Comparison of ENCODE assay signal across 8 cellular contexts in genomic region chr17:47066841-47067682, GRCh38.
DNase-seq lines count a peak whose midpoint lies in the region; ATAC-seq lines count a peak whose summit lies in the region.

No MANE protein-coding gene starts in this region.

- H3K4me1 ChIP-seq in ACC112 (ENCODE audit: control insufficient read depth, insufficient read depth, low read length, unreplicated experiment) = peaks cover 23% of the 10 kb centered on the region

- peak overlapping the region; percentile 76 for H3K4me3 ChIP-seq in ACC112 (ENCODE audit: low read depth, low read length)

- H2AFZ ChIP-seq in ACC112 (ENCODE audit: low read length, unreplicated experiment) = peak overlapping the region; percentile 71

- H3K27ac ChIP-seq in ACC112 (ENCODE audit: low read depth, low read length) = peak overlapping the region; percentile 48

- POLR2A ChIA-PET in activated CD4-positive, alpha-beta T cell treated with anti-CD3 and anti-CD28 coated beads, Interleukin-2, amount 10 ng/mL, durations not matched to agents 7 days and 5 days (lab: Charles Lee) = no interaction called here

- H3K27ac Mint-ChIP-seq in activated CD4-positive, alpha-beta T cell treated with anti-CD3 and anti-CD28 coated beads, Interleukin-2, amount 10 ng/mL, durations not matched to agents 7 days and 5 days = peak overlapping the region; percentile 94
- peak overlapping the region; percentile 90 for H3K27ac Mint-ChIP-seq in dendritic cell treated with granulocyte-macrophage colony-stimulating factor and Interleukin-4, amounts not matched to agents 40 ng/mL and 50 ng/mL, for 4 days

- H3K36me3 Mint-ChIP-seq in activated CD4-positive, alpha-beta T cell treated with anti-CD3 and anti-CD28 coated beads, Interleukin-2, amount 10 ng/mL, durations not matched to agents 7 days and 5 days (ENCODE audit: low read depth) = peaks cover 27% of the 10 kb centered on the region
- H3K36me3 Mint-ChIP-seq in dendritic cell treated with granulocyte-macrophage colony-stimulating factor and Interleukin-4, amounts not matched to agents 40 ng/mL and 50 ng/mL, for 4 days (ENCODE audit: low read depth) = peaks cover 38% of the 10 kb centered on the region

- DNase-seq in NCI-H69 (lab: John Stamatoyannopoulos, UW) = peak; percentile 96
- DNase-seq in activated CD4-positive, alpha-beta T cell treated with anti-CD3 and anti-CD28 coated beads, Interleukin-2, amount 10 ng/mL, durations not matched to agents 7 days and 5 days = peak; percentile 87
- peak; percentile 79 for DNase-seq in left lobe of liver (ENCODE audit: low spot score)
- peak; percentile 73 to 77 for DNase-seq in stimulated activated CD4-positive, alpha-beta T cell treated with anti-CD3 and anti-CD28 coated beads, Interleukin-2, amount 100 ng/mL, for 24 hours

- peak overlapping the region; percentile 76 for H3K4me3 Mint-ChIP-seq in activated CD4-positive, alpha-beta T cell treated with anti-CD3 and anti-CD28 coated beads, Interleukin-2, amount 10 ng/mL, durations not matched to agents 7 days and 5 days
- peak overlapping the region; percentile 83 for H3K4me3 Mint-ChIP-seq in dendritic cell treated with granulocyte-macrophage colony-stimulating factor and Interleukin-4, amounts not matched to agents 40 ng/mL and 50 ng/mL, for 4 days

- no peaks in the 10 kb centered on the region for H3K27me3 ChIP-seq in ACC112 (ENCODE audit: insufficient read depth, low read length)

- peaks cover 36% of the 10 kb centered on the region for H3K4me1 Mint-ChIP-seq in activated CD4-positive, alpha-beta T cell treated with anti-CD3 and anti-CD28 coated beads, Interleukin-2, amount 10 ng/mL, durations not matched to agents 7 days and 5 days
- peaks cover 39% of the 10 kb centered on the region for H3K4me1 Mint-ChIP-seq in dendritic cell treated with granulocyte-macrophage colony-stimulating factor and Interleukin-4, amounts not matched to agents 40 ng/mL and 50 ng/mL, for 4 days (ENCODE audit: low read depth)

- H3K36me3 ChIP-seq in ACC112 (ENCODE audit: insufficient read depth, low read length) = peaks cover 11% of the 10 kb centered on the region

- CTCF ChIA-PET in activated CD4-positive, alpha-beta T cell treated with anti-CD3 and anti-CD28 coated beads, Interleukin-2, amount 10 ng/mL, durations not matched to agents 7 days and 5 days (lab: Charles Lee) = interaction anchor here (0.6 kb wide), 2 partner anchors 50 to 234 kb away, joined by 4 read pairs; no protein-coding TSS in a partner anchor

- ATAC-seq in GM18907 (IDR thresholded peaks at IDR 0.05; ENCODE audit: unreplicated experiment) (peak; percentile 83), HG03460 (IDR thresholded peaks at IDR 0.05; ENCODE audit: unreplicated experiment) (peak; percentile 91), left lobe of liver (peak; percentile 99)

- no peaks in the 10 kb centered on the region for H3K27me3 Mint-ChIP-seq in activated CD4-positive, alpha-beta T cell treated with anti-CD3 and anti-CD28 coated beads, Interleukin-2, amount 10 ng/mL, durations not matched to agents 7 days and 5 days
- H3K27me3 Mint-ChIP-seq in dendritic cell treated with granulocyte-macrophage colony-stimulating factor and Interleukin-4, amounts not matched to agents 40 ng/mL and 50 ng/mL, for 4 days = no peaks in the 10 kb centered on the region

- peaks cover 5% of the 10 kb centered on the region for H3K79me2 ChIP-seq in ACC112 (ENCODE audit: control insufficient read depth, insufficient read depth, low read length, unreplicated experiment)

- H3K9me3 Mint-ChIP-seq in activated CD4-positive, alpha-beta T cell treated with anti-CD3 and anti-CD28 coated beads, Interleukin-2, amount 10 ng/mL, durations not matched to agents 7 days and 5 days = peaks cover 8% of the 10 kb centered on the region
- peaks cover 10% of the 10 kb centered on the region for H3K9me3 Mint-ChIP-seq in dendritic cell treated with granulocyte-macrophage colony-stimulating factor and Interleukin-4, amounts not matched to agents 40 ng/mL and 50 ng/mL, for 4 days

- intact Hi-C loops in dendritic cell treated with granulocyte-macrophage colony-stimulating factor and Interleukin-4, amounts not matched to agents 40 ng/mL and 50 ng/mL, for 4 days (cut with micrococcal nuclease) = loop anchor here (5.0 kb wide), 1 partner anchor 35 kb away; no protein-coding TSS in a partner anchor

Comparison
In these comparisons a context has a peak if more than half of its experiments do, and no peak if none do; other contexts are left out.
1. Peak in every context shown above with its lines: DNase-seq, ATAC-seq, H3K4me3 ChIP-seq and H3K27ac ChIP-seq.